Comparison of ENCODE assay signal across 1 cellular context in the genomic region with DNA sequence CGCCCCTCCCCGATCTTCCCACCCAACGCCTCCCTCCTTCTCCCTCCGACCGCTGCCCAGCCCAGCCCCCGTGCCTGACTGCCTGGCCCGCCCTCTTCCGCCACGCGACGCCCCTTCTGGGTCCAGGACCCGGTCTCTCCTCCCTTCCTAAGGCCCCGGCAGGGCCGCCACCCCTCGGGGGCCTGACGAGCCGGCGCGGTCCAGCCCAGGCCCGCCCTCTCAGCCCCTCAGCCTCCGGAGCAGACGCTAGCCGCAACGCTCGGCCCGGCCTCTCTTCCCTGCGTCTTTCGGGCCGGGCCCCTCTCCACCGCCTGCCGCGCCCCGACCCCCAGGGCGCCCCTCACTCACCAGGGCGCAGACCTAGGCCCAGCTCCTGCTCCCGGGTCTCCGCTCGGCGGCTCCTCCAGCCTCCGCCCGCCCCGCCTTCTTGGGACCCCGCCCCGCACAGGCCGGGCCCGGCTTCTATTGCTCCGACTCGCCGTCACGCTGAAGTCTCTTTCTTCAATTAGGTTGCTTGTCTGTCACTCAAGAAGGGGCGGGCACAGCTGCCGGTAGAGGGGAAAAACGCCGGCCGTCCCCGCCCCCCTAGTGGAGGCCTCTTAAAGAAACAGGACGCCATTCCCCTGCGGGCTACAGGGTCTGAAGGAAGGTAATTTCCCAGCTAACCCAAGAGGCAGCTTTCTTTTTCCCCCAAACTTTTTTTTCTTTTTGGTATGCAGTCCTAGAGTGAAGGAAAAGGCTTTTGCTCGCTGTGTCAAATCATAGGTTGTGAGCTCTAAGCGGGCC.
TF ChIP-seq lines count a peak whose summit lies in the region.

A gene with protein sequence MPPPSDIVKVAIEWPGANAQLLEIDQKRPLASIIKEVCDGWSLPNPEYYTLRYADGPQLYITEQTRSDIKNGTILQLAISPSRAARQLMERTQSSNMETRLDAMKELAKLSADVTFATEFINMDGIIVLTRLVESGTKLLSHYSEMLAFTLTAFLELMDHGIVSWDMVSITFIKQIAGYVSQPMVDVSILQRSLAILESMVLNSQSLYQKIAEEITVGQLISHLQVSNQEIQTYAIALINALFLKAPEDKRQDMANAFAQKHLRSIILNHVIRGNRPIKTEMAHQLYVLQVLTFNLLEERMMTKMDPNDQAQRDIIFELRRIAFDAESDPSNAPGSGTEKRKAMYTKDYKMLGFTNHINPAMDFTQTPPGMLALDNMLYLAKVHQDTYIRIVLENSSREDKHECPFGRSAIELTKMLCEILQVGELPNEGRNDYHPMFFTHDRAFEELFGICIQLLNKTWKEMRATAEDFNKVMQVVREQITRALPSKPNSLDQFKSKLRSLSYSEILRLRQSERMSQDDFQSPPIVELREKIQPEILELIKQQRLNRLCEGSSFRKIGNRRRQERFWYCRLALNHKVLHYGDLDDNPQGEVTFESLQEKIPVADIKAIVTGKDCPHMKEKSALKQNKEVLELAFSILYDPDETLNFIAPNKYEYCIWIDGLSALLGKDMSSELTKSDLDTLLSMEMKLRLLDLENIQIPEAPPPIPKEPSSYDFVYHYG (minus strand): TSS at position 416 of the 786 bp plus-strand sequence. CDS start 12,133 bp downstream, outside the sequence.

TF ChIP-seq in K562, 482 proteins besides CTCF, POLR2A, EP300 and RAD21 (continued from another document and continues in another):
- TF ChIP-seq SUPT5H (IDR thresholded peaks at IDR 0.05) (0 out of 2 replicates have a peak, but pooled peaks have one; percentile 44), FOXM1 (IDR thresholded peaks at IDR 0.05; ENCODE audit: low read depth) (peak; percentile 86), FOXM1 (CRISPR knock-in tag; IDR thresholded peaks at IDR 0.05; ENCODE audit: low read depth) (no peak), CREB1 (IDR thresholded peaks at IDR 0.05) (0 out of 2 replicates have a peak, but pooled peaks have one; percentile 40), CREB1 (CRISPR knock-in tag; IDR thresholded peaks at IDR 0.05) (peak; percentile 72), HEY1 (CRISPR knock-in tag; IDR thresholded peaks at IDR 0.05; ENCODE audit: borderline replicate concordance) (no peak), NFYB (IDR thresholded peaks at IDR 0.05; ENCODE audit: extremely low read depth, insufficient read length) (peak; percentile 82), POU5F1 (IDR thresholded peaks at IDR 0.05; ENCODE audit: borderline replicate concordance, low read depth, low read length, partially characterized antibody) (no peak), MBD2 (IDR thresholded peaks at IDR 0.05; ENCODE audit: borderline replicate concordance, low read depth) (peak; percentile 94), MTA3 (IDR thresholded peaks at IDR 0.05; ENCODE audit: borderline replicate concordance) (peak; percentile 2; the same call in 1 of the 2 replicates), HDAC1 (IDR thresholded peaks at IDR 0.05) (peak in 1 of 2 experiments; percentile 78; a peak in 2 of 4 replicates), TOE1 (IDR thresholded peaks at IDR 0.05; ENCODE audit: borderline replicate concordance) (peak; percentile 87), TOE1 (CRISPR knock-in tag; IDR thresholded peaks at IDR 0.05; ENCODE audit: borderline replicate concordance, low read depth) (no peak), RNF2 (IDR thresholded peaks at IDR 0.05) (peak; percentile 55; the same call in 1 of the 2 replicates), MAZ (CRISPR knock-in tag; conservative IDR thresholded peaks at IDR 0.05 in 1 of 2, IDR thresholded peaks at IDR 0.05 in 1 of 2) (peak; percentile 70 to 79), SMAD3 (CRISPR knock-in tag; conservative IDR thresholded peaks at IDR 0.05) (no peak)
- TF ChIP-seq, protein P1, sequence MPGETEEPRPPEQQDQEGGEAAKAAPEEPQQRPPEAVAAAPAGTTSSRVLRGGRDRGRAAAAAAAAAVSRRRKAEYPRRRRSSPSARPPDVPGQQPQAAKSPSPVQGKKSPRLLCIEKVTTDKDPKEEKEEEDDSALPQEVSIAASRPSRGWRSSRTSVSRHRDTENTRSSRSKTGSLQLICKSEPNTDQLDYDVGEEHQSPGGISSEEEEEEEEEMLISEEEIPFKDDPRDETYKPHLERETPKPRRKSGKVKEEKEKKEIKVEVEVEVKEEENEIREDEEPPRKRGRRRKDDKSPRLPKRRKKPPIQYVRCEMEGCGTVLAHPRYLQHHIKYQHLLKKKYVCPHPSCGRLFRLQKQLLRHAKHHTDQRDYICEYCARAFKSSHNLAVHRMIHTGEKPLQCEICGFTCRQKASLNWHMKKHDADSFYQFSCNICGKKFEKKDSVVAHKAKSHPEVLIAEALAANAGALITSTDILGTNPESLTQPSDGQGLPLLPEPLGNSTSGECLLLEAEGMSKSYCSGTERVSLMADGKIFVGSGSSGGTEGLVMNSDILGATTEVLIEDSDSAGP (CRISPR knock-in tag; IDR thresholded peaks at IDR 0.05): peak; percentile 92
- TF ChIP-seq, protein P2, sequence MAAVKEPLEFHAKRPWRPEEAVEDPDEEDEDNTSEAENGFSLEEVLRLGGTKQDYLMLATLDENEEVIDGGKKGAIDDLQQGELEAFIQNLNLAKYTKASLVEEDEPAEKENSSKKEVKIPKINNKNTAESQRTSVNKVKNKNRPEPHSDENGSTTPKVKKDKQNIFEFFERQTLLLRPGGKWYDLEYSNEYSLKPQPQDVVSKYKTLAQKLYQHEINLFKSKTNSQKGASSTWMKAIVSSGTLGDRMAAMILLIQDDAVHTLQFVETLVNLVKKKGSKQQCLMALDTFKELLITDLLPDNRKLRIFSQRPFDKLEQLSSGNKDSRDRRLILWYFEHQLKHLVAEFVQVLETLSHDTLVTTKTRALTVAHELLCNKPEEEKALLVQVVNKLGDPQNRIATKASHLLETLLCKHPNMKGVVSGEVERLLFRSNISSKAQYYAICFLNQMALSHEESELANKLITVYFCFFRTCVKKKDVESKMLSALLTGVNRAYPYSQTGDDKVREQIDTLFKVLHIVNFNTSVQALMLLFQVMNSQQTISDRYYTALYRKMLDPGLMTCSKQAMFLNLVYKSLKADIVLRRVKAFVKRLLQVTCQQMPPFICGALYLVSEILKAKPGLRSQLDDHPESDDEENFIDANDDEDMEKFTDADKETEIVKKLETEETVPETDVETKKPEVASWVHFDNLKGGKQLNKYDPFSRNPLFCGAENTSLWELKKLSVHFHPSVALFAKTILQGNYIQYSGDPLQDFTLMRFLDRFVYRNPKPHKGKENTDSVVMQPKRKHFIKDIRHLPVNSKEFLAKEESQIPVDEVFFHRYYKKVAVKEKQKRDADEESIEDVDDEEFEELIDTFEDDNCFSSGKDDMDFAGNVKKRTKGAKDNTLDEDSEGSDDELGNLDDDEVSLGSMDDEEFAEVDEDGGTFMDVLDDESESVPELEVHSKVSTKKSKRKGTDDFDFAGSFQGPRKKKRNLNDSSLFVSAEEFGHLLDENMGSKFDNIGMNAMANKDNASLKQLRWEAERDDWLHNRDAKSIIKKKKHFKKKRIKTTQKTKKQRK (IDR thresholded peaks at IDR 0.05; ENCODE audit: borderline replicate concordance, low read depth, low read length): peak; percentile 93; the same call in 1 of the 2 replicates
- TF ChIP-seq, protein P3, sequence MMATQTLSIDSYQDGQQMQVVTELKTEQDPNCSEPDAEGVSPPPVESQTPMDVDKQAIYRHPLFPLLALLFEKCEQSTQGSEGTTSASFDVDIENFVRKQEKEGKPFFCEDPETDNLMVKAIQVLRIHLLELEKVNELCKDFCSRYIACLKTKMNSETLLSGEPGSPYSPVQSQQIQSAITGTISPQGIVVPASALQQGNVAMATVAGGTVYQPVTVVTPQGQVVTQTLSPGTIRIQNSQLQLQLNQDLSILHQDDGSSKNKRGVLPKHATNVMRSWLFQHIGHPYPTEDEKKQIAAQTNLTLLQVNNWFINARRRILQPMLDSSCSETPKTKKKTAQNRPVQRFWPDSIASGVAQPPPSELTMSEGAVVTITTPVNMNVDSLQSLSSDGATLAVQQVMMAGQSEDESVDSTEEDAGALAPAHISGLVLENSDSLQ (IDR thresholded peaks at IDR 0.05): peak; percentile 100
- TF ChIP-seq, protein P4, sequence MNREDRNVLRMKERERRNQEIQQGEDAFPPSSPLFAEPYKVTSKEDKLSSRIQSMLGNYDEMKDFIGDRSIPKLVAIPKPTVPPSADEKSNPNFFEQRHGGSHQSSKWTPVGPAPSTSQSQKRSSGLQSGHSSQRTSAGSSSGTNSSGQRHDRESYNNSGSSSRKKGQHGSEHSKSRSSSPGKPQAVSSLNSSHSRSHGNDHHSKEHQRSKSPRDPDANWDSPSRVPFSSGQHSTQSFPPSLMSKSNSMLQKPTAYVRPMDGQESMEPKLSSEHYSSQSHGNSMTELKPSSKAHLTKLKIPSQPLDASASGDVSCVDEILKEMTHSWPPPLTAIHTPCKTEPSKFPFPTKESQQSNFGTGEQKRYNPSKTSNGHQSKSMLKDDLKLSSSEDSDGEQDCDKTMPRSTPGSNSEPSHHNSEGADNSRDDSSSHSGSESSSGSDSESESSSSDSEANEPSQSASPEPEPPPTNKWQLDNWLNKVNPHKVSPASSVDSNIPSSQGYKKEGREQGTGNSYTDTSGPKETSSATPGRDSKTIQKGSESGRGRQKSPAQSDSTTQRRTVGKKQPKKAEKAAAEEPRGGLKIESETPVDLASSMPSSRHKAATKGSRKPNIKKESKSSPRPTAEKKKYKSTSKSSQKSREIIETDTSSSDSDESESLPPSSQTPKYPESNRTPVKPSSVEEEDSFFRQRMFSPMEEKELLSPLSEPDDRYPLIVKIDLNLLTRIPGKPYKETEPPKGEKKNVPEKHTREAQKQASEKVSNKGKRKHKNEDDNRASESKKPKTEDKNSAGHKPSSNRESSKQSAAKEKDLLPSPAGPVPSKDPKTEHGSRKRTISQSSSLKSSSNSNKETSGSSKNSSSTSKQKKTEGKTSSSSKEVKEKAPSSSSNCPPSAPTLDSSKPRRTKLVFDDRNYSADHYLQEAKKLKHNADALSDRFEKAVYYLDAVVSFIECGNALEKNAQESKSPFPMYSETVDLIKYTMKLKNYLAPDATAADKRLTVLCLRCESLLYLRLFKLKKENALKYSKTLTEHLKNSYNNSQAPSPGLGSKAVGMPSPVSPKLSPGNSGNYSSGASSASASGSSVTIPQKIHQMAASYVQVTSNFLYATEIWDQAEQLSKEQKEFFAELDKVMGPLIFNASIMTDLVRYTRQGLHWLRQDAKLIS (CRISPR knock-in tag; IDR thresholded peaks at IDR 0.05): peak; percentile 31; the same call in 1 of the 2 replicates
- TF ChIP-seq, protein P5, sequence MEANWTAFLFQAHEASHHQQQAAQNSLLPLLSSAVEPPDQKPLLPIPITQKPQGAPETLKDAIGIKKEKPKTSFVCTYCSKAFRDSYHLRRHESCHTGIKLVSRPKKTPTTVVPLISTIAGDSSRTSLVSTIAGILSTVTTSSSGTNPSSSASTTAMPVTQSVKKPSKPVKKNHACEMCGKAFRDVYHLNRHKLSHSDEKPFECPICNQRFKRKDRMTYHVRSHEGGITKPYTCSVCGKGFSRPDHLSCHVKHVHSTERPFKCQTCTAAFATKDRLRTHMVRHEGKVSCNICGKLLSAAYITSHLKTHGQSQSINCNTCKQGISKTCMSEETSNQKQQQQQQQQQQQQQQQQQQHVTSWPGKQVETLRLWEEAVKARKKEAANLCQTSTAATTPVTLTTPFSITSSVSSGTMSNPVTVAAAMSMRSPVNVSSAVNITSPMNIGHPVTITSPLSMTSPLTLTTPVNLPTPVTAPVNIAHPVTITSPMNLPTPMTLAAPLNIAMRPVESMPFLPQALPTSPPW (CRISPR knock-in tag; IDR thresholded peaks at IDR 0.05): peak; percentile 95
- TF ChIP-seq, protein P6, sequence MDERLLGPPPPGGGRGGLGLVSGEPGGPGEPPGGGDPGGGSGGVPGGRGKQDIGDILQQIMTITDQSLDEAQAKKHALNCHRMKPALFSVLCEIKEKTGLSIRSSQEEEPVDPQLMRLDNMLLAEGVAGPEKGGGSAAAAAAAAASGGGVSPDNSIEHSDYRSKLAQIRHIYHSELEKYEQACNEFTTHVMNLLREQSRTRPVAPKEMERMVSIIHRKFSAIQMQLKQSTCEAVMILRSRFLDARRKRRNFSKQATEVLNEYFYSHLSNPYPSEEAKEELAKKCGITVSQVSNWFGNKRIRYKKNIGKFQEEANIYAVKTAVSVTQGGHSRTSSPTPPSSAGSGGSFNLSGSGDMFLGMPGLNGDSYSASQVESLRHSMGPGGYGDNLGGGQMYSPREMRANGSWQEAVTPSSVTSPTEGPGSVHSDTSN (CRISPR knock-in tag; IDR thresholded peaks at IDR 0.05; ENCODE audit: low read depth): peak; percentile 95
- TF ChIP-seq, protein P6 (tag; conservative IDR thresholded peaks at IDR 0.05; ENCODE audit: low read depth): peak; percentile 100
- TF ChIP-seq, protein P7, sequence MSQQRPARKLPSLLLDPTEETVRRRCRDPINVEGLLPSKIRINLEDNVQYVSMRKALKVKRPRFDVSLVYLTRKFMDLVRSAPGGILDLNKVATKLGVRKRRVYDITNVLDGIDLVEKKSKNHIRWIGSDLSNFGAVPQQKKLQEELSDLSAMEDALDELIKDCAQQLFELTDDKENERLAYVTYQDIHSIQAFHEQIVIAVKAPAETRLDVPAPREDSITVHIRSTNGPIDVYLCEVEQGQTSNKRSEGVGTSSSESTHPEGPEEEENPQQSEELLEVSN (IDR thresholded peaks at IDR 0.05; ENCODE audit: borderline replicate concordance in 1 of 2, extremely low read depth in 1 of 2, insufficient read depth in 1 of 2, insufficient read length in 1 of 2, low read depth in 1 of 2, low read length in 1 of 2, poor library complexity in 1 of 2, severe bottlenecking in 1 of 2): peak in 1 of 2 experiments; percentile 44
- TF ChIP-seq, protein P8, sequence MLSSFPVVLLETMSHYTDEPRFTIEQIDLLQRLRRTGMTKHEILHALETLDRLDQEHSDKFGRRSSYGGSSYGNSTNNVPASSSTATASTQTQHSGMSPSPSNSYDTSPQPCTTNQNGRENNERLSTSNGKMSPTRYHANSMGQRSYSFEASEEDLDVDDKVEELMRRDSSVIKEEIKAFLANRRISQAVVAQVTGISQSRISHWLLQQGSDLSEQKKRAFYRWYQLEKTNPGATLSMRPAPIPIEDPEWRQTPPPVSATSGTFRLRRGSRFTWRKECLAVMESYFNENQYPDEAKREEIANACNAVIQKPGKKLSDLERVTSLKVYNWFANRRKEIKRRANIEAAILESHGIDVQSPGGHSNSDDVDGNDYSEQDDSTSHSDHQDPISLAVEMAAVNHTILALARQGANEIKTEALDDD (IDR thresholded peaks at IDR 0.05): no peak
- TF ChIP-seq, protein P9, sequence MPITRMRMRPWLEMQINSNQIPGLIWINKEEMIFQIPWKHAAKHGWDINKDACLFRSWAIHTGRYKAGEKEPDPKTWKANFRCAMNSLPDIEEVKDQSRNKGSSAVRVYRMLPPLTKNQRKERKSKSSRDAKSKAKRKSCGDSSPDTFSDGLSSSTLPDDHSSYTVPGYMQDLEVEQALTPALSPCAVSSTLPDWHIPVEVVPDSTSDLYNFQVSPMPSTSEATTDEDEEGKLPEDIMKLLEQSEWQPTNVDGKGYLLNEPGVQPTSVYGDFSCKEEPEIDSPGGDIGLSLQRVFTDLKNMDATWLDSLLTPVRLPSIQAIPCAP (CRISPR knock-in tag; IDR thresholded peaks at IDR 0.05; ENCODE audit: borderline replicate concordance): no peak
